8 cellular contexts compared by ENCODE assay signal in the genomic region with DNA sequence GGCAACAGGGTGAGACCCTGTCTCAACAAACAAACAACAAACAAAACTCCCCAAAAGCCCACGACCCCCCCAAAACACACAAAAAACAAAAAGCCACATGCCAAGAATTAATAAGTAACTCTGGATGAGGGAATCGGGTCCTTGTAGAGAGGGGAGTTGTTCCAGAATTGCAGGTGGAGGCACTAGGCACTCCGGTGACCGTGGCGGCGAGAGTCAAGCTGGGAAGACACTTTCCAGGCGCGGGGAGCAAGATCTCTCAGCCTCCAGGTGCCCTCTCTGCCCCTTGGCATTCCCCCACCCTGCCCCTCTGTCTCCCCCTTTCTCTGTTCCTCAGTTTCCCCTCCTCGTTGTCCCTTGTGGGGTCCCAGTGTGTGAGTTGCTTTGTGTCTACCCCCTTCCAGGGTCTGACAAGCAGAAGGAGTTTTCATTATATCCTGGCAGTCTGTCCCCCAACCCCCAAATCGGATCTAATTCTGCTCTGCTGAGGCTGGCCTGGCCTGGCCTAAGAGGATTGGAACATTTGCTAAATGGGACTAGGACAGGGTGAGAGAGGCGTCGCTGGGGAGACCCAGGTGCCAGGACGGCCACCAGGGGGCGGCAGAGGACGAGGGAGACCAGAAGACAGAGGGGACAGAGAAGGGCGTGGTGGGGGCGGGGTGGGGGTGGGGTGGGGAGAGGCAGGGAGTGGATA. TPM values are rescaled to one million over a fixed set of nuclear protein-coding genes. Genes with fewer than 3 reads are reported as not detected.
A peak's percentile ranks its signal among the peaks of the same experiment; 100 is the strongest.
DNase-seq lines count a peak whose midpoint lies in the region; ATAC-seq and TF ChIP-seq lines count a peak whose summit lies in the region.

No MANE protein-coding gene starts in this region.

- no peak for ATAC-seq in HG03342 (IDR thresholded peaks at IDR 0.05; ENCODE audit: unreplicated experiment)

- peaks cover 3 to 11% of the 10 kb centered on the region in 2 donors for H3K27me3 Mint-ChIP-seq in CD8-positive, alpha-beta memory T cell
- peaks cover 2% of the 10 kb centered on the region for H3K27me3 Mint-ChIP-seq in osteocyte (ENCODE audit: unreplicated experiment)

- POLR2A ChIA-PET in CD8-positive, alpha-beta memory T cell (lab: Charles Lee), result no interaction called here

- H3K27me3 ChIP-seq in CD8-positive, alpha-beta memory T cell (ENCODE audit: insufficient read depth, low read length, poor library complexity, severe bottlenecking), result no peaks in the 10 kb centered on the region
- H3K27me3 ChIP-seq in HL-60 (ENCODE audit: insufficient read depth, poor library complexity, severe bottlenecking) (no peaks in the 10 kb centered on the region), transverse colon (no peaks in the 10 kb centered on the region)

- peak overlapping the region in 1 of 8 donors; percentile 3 for H3K27ac Mint-ChIP-seq in CD8-positive, alpha-beta memory T cell
- no peak overlapping the region for H3K27ac Mint-ChIP-seq in osteocyte (ENCODE audit: unreplicated experiment)

- WGBS in transverse colon (ENCODE audit: low coverage in 1 of 2), 2 donors, result 0 to 30% methylated on average over 1 to 17 of the region's 17 CpGs

- H3K36me3 Mint-ChIP-seq in CD8-positive, alpha-beta memory T cell, result no peaks in the 10 kb centered on the region
- no peaks in the 10 kb centered on the region for H3K36me3 Mint-ChIP-seq in osteocyte (ENCODE audit: unreplicated experiment)

- TF ChIP-seq CTCF in HL-60 (IDR thresholded peaks at IDR 0.05; ENCODE audit: insufficient read depth, low read length) (peak; percentile 31), fibroblast of villous mesenchyme (IDR thresholded peaks at IDR 0.05; ENCODE audit: insufficient read depth, low read depth, low read length) (peak; percentile 53), osteocyte (IDR thresholded peaks at IDR 0.05) (peak; percentile 62), transverse colon (IDR thresholded peaks at IDR 0.05) (peak; percentile 42 to 71 (median 62))

- no peak for TF ChIP-seq EP300 in transverse colon (IDR thresholded peaks at IDR 0.05; ENCODE audit: low read depth)

- H3K9me3 Mint-ChIP-seq in CD8-positive, alpha-beta memory T cell, result no peaks in the 10 kb centered on the region
- H3K9me3 Mint-ChIP-seq in osteocyte (ENCODE audit: unreplicated experiment), result no peaks in the 10 kb centered on the region

- H3K9me3 ChIP-seq in CD8-positive, alpha-beta memory T cell (ENCODE audit: low read length), result no peaks in the 10 kb centered on the region
- H3K9me3 ChIP-seq in transverse colon, result no peaks in the 10 kb centered on the region

- no peak overlapping the region for H3K4me3 Mint-ChIP-seq in CD8-positive, alpha-beta memory T cell
- H3K4me3 Mint-ChIP-seq in osteocyte (ENCODE audit: unreplicated experiment), result no peak overlapping the region

- in situ Hi-C loops in transverse colon (cut with MboI; ENCODE audit: low pct_ligation_motif_present in 1 of 4, low pct_unique_long_range_greater_than_20kb in 1 of 4, low sequenced_read_pairs in 3 of 4), result no loop called here

- CTCF ChIA-PET in CD8-positive, alpha-beta memory T cell (lab: Charles Lee), result interaction anchor here (1.0 kb wide), 1 partner anchor 14 kb away, joined by 3 read pairs; no protein-coding TSS in a partner anchor

- H3K4me3 ChIP-seq in CD8-positive, alpha-beta memory T cell (ENCODE audit: low read length), result no peak overlapping the region
- H3K4me3 ChIP-seq in HL-60 (replicated peaks; ENCODE audit: insufficient read depth, low read length) (no peak overlapping the region), fibroblast of villous mesenchyme (ENCODE audit: low read depth, low read length) (no peak overlapping the region), transverse colon (no peak overlapping the region)

- H3K27ac ChIP-seq in CD8-positive, alpha-beta memory T cell (ENCODE audit: low read depth, low read length), result no peak overlapping the region
- H3K27ac ChIP-seq in HL-60 (replicated peaks), result no peak overlapping the region
- no peak overlapping the region for H3K27ac ChIP-seq in transverse colon

- H3K4me1 ChIP-seq in CD8-positive, alpha-beta memory T cell (ENCODE audit: insufficient read depth, low read length), result no peaks in the 10 kb centered on the region
- no peaks in the 10 kb centered on the region for H3K4me1 ChIP-seq in transverse colon

- TF ChIP-seq POLR2A in transverse colon (IDR thresholded peaks at IDR 0.05), result no peak

- H3K36me3 ChIP-seq in CD8-positive, alpha-beta memory T cell (ENCODE audit: insufficient read depth, low read length), result no peaks in the 10 kb centered on the region
- H3K36me3 ChIP-seq in transverse colon, result no peaks in the 10 kb centered on the region

- peak; percentile 25 to 72 (median 62) for DNase-seq in CD8-positive, alpha-beta memory T cell
- DNase-seq in HL-60 (ENCODE audit: low read depth in 1 of 2, low spot score in 1 of 2) (peak; percentile 37 to 64), RPMI7951 (ENCODE audit: low read depth) (peak; percentile 60), fibroblast of villous mesenchyme (ENCODE audit: low read depth) (peak; percentile 57), osteocyte (ENCODE audit: extremely low spot score, unreplicated experiment) (peak; percentile 93), transverse colon (peak; percentile 81)
- DNase-seq in activated T-helper 1 cell treated with anti-CD3 and anti-CD28 coated beads, Interleukin-2, amount 50 U/mL, for 16 hours (ENCODE audit: low read depth in 1 of 2, low spot score in 1 of 2), result peak; percentile 61 to 65

- intact Hi-C loops in transverse colon (cut with DNase I; ENCODE audit: low total_unique reads), result no loop called here

- no peaks in the 10 kb centered on the region for H3K4me1 Mint-ChIP-seq in CD8-positive, alpha-beta memory T cell
- H3K4me1 Mint-ChIP-seq in osteocyte (ENCODE audit: unreplicated experiment), result peaks cover 1% of the 10 kb centered on the region

RNA-seq across cellular contexts. Expression of a gene that starts 8.3 kb away (rescaled TPM):
- total RNA-seq in CD8-positive, alpha-beta memory T cell, result not detected
- polyA plus RNA-seq in CD8-positive, alpha-beta memory T cell, result not detected
- not detected in 2 replicates for total RNA-seq in RPMI7951 (2014; rRNA removed; shearing (Covaris generic))
- total RNA-seq in fibroblast of villous mesenchyme (not detected in 2 replicates), osteocyte (not detected in 2 replicates), transverse colon (not detected)

RNA-seq across cellular contexts. Expression of a gene that starts 9.1 kb away (rescaled TPM):
- total RNA-seq in CD8-positive, alpha-beta memory T cell, result not detected
- polyA plus RNA-seq in CD8-positive, alpha-beta memory T cell, result not detected
- total RNA-seq in RPMI7951 (2014; rRNA removed; shearing (Covaris generic)), result not detected in 2 replicates
- total RNA-seq in fibroblast of villous mesenchyme, result not detected in 2 replicates
- not detected in 2 replicates for total RNA-seq in osteocyte
- not detected for total RNA-seq in transverse colon

RNA-seq across cellular contexts. Expression of a gene that starts 34.9 kb away (rescaled TPM):
- total RNA-seq in CD8-positive, alpha-beta memory T cell, result 100 to 1,000 TPM; 116 to 122 TPM
- polyA plus RNA-seq in CD8-positive, alpha-beta memory T cell, result 334 TPM
- total RNA-seq in RPMI7951 (2014; rRNA removed; shearing (Covaris generic)), result 689 and 818 TPM in 2 replicates
- total RNA-seq in fibroblast of villous mesenchyme (287 and 328 TPM in 2 replicates), osteocyte (193 and 204 TPM in 2 replicates), transverse colon (100 to 1,000 TPM; 474 to 751 (median 653) TPM)

RNA-seq across cellular contexts. Expression of a gene that starts 45.6 kb away (rescaled TPM):
- not detected for total RNA-seq in CD8-positive, alpha-beta memory T cell
- polyA plus RNA-seq in CD8-positive, alpha-beta memory T cell, result not detected
- total RNA-seq in RPMI7951 (2014; rRNA removed; shearing (Covaris generic)), result not detected in 2 replicates
- total RNA-seq in fibroblast of villous mesenchyme (not detected in 2 replicates), osteocyte (not detected in 2 replicates), transverse colon (not detected)
